Comparison of ENCODE assay signal across 8 cellular contexts in the genomic region with DNA sequence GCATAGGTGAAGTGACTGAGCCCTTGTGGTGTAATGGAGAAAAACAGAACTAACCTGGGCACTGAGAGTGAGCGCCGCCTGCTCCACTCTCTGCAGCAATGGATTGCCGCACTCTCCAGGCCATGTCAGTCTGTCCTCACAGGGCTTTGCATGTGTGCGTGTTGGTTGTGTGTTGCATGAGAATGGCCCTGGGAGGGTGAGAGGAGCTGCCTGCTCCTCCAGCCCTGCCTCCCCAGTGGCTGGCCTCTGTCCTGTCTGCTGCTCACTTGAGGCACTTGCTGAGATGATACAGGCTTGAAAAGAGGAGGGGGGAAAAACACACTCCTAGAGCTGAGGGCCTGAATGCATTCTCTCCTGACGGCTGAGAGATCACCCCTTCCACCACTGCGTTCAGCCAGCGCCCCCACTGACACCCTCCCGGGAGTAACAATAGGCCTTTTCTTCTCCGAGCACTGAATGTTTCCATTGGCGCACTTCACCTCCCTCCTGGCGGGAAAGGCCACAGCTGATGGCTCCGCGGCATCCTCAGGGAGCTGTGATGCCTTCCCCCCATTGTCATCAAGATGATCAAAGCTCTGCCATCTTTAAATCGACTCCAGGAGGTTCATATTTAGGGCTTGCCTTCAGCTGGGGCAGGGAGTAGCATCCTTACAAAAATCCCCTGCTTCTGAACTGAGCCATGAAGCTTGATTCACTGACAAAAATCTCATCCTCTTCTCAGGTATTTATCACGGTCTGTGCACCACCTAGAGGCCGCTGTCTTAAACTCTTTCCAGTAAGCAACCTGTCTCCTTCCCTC. TPM values are rescaled to one million over a fixed set of nuclear protein-coding genes. Genes with fewer than 3 reads are reported as not detected.
DNase-seq lines count a peak whose midpoint lies in the region; ATAC-seq and TF ChIP-seq lines count a peak whose summit lies in the region.

No MANE protein-coding gene starts in this region.

- no peaks in the 10 kb centered on the region for H3K79me2 ChIP-seq in fibroblast of lung (ENCODE audit: control insufficient read depth, insufficient read depth, low read length)

- no peaks in the 10 kb centered on the region for H3K4me1 ChIP-seq in HEK293 (ENCODE audit: control insufficient read depth, insufficient read depth, low read length)
- no peaks in the 10 kb centered on the region for H3K4me1 ChIP-seq in fibroblast of lung (ENCODE audit: control insufficient read depth, extremely low read depth, insufficient read depth, low read length)

- no peak overlapping the region for H3K4me3 ChIP-seq in HEK293 (ENCODE audit: low read depth, low read length)
- no peak overlapping the region for H3K4me3 ChIP-seq in fibroblast of lung (replicated peaks in 1 of 4; ENCODE audit: control extremely low read depth in 1 of 4, insufficient read depth in 1 of 4, low read depth in 3 of 4, low read length in 4 of 4)

- H3K36me3 ChIP-seq in HEK293 (ENCODE audit: control insufficient read depth in 2 of 2, insufficient read depth in 1 of 2, low read length in 2 of 2) (no peaks in the 10 kb centered on the region), fibroblast of lung (ENCODE audit: control insufficient read depth, insufficient read depth, low read length) (no peaks in the 10 kb centered on the region)

- H3K9me3 Mint-ChIP-seq in naive thymus-derived CD8-positive, alpha-beta T cell = no peaks in the 10 kb centered on the region
- peaks cover 0 to 5% (median 0%) of the 10 kb centered on the region in 7 donors for H3K9me3 Mint-ChIP-seq in CD14-positive monocyte

- peaks cover 6 to 33% (median 26%) of the 10 kb centered on the region in 5 donors for H3K27me3 Mint-ChIP-seq in naive thymus-derived CD8-positive, alpha-beta T cell
- H3K27me3 Mint-ChIP-seq in CD14-positive monocyte (ENCODE audit: low read depth in 3 of 3) = peaks cover 8 to 22% (median 10%) of the 10 kb centered on the region in 3 donors

- H3K4me1 Mint-ChIP-seq in naive thymus-derived CD8-positive, alpha-beta T cell = peaks cover 0 to 4% (median 0%) of the 10 kb centered on the region in 4 donors
- H3K4me1 Mint-ChIP-seq in CD14-positive monocyte = peaks cover 10% of the 10 kb centered on the region

- H3K9me3 ChIP-seq in HEK293 (ENCODE audit: control insufficient read depth, insufficient read depth, low read depth, low read length) = no peaks in the 10 kb centered on the region
- H3K9me3 ChIP-seq in fibroblast of lung (ENCODE audit: control insufficient read depth, insufficient read depth, low read depth, low read length) = no peaks in the 10 kb centered on the region

- no peak overlapping the region for H3K27ac ChIP-seq in HEK293 (ENCODE audit: extremely low read depth, low read depth, low read length)
- no peak overlapping the region for H3K27ac ChIP-seq in fibroblast of lung (ENCODE audit: insufficient read depth, low read length)

- TF ChIP-seq CTCF in HEK293 (tag by site-specific recombination; IDR thresholded peaks at IDR 0.05) = peak; percentile 61; the same call in 1 of the 2 replicates
- TF ChIP-seq CTCF in fibroblast of lung (conservative IDR thresholded peaks at IDR 0.05 in 1 of 2, IDR thresholded peaks at IDR 0.05 in 1 of 2; ENCODE audit: low read depth in 1 of 2, low read length in 2 of 2) = peak; percentile 51 to 67
- no peak for TF ChIP-seq CTCF in CD14-positive monocyte (IDR thresholded peaks at IDR 0.05)

- POLR2A ChIA-PET in HEK293 (lab: Yijun Ruan, JAX) = interaction anchor here (1.2 kb wide), 1 partner anchor 13 kb away, joined by 3 read pairs; no protein-coding TSS in a partner anchor
- POLR2A ChIA-PET in naive thymus-derived CD8-positive, alpha-beta T cell (lab: Charles Lee) = no interaction called here

- no peak overlapping the region for H3K27ac Mint-ChIP-seq in naive thymus-derived CD8-positive, alpha-beta T cell
- no peak overlapping the region for H3K27ac Mint-ChIP-seq in CD14-positive monocyte

- H3K9ac ChIP-seq in fibroblast of lung (ENCODE audit: insufficient read depth, low read length) = no peak overlapping the region

- H3K4me2 ChIP-seq in fibroblast of lung (ENCODE audit: extremely low read depth, insufficient read depth, low read length) = no peak overlapping the region

- H3K27me3 ChIP-seq in fibroblast of lung (ENCODE audit: control insufficient read depth, insufficient read depth, low read length) = no peaks in the 10 kb centered on the region

- intact Hi-C loops in CD14-positive monocyte (cut with micrococcal nuclease) = no loop called here

- DNase-seq in ELR (ENCODE audit: low read depth) = peak; percentile 78
- DNase-seq in NCI-H1694 (lab: John Stamatoyannopoulos, UW) = peak; percentile 90
- peak; percentile 52 for DNase-seq in activated CD4-positive, alpha-beta T cell treated with anti-CD3 and anti-CD28 coated beads for 48 hours
- DNase-seq in fibroblast of lung (ENCODE audit: low read depth in 2 of 2) = peak; percentile 67 to 78
- peak in 9 of 10 donors; percentile 6 to 73 (median 26) for DNase-seq in naive thymus-derived CD8-positive, alpha-beta T cell
- DNase-seq in CD14-positive monocyte (ENCODE audit: low spot score) = no peak

- no peaks in the 10 kb centered on the region for H4K20me1 ChIP-seq in fibroblast of lung (ENCODE audit: control insufficient read depth, extremely low read depth, insufficient read depth, low read length)

- no peak overlapping the region for H3K4me3 Mint-ChIP-seq in naive thymus-derived CD8-positive, alpha-beta T cell
- H3K4me3 Mint-ChIP-seq in CD14-positive monocyte = peak overlapping the region in 1 of 2 donors; percentile 27

- CTCF ChIA-PET in HEK293 (lab: Yijun Ruan, JAX) = interaction anchor here (0.6 to 4.7 kb wide), 37 partner anchors 8 to 911 kb away, joined by 3 to 51 read pairs (median 4); no protein-coding TSS in a partner anchor

- no peak overlapping the region for H2AFZ ChIP-seq in fibroblast of lung (ENCODE audit: low read length)

- no peaks in the 10 kb centered on the region for H3K36me3 Mint-ChIP-seq in naive thymus-derived CD8-positive, alpha-beta T cell
- no peaks in the 10 kb centered on the region for H3K36me3 Mint-ChIP-seq in CD14-positive monocyte

- peak; percentile 48 to 62 for ATAC-seq in naive thymus-derived CD8-positive, alpha-beta T cell
- ATAC-seq in HG03039 (IDR thresholded peaks at IDR 0.05; ENCODE audit: unreplicated experiment) = no peak

TF ChIP-seq in HEK293, 187 proteins besides CTCF, POLR2A, EP300 and RAD21:
- TF ChIP-seq ZNF654 (tag by site-specific recombination; IDR thresholded peaks at IDR 0.05; ENCODE audit: low read depth) (peak; percentile 64), SETDB1 (IDR thresholded peaks at IDR 0.05; ENCODE audit: insufficient read length, low read length) (no peak)
- TF ChIP-seq, protein P1, sequence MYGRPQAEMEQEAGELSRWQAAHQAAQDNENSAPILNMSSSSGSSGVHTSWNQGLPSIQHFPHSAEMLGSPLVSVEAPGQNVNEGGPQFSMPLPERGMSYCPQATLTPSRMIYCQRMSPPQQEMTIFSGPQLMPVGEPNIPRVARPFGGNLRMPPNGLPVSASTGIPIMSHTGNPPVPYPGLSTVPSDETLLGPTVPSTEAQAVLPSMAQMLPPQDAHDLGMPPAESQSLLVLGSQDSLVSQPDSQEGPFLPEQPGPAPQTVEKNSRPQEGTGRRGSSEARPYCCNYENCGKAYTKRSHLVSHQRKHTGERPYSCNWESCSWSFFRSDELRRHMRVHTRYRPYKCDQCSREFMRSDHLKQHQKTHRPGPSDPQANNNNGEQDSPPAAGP (tag by site-specific recombination; IDR thresholded peaks at IDR 0.05) = no peak

RNA-seq across cellular contexts. Expression of a gene that starts 49.9 kb away (rescaled TPM):
- not detected in 2 replicates for total RNA-seq in fibroblast of lung
- polyA plus RNA-seq in fibroblast of lung (not detected in 2 replicates), CD14-positive monocyte (not detected)
- not detected in 2 replicates for polyA plus RNA-seq in fibroblast of lung (2012)
- polyA minus RNA-seq in fibroblast of lung (ENCODE audit: low replicate concordance) = not detected in 2 replicates
- total RNA-seq in naive thymus-derived CD8-positive, alpha-beta T cell = not detected
- polyA plus RNA-seq in naive thymus-derived CD8-positive, alpha-beta T cell = not detected
